Comparison of ENCODE assay signal across 14 cellular contexts in genomic region chr15:77037475-77038209, GRCh38. TPM values are rescaled to one million over a fixed set of nuclear protein-coding genes. Genes with fewer than 3 reads are reported as not detected.
DNase-seq lines count a peak whose midpoint lies in the region; ATAC-seq and TF ChIP-seq lines count a peak whose summit lies in the region.
"Had no signal": no experiment of that assay in that cellular context is flagged by ENCODE, and none has a peak within 500 bp of the region (broad histone marks: within the 10 kb centered on the region; RNA-seq: fewer than 3 reads in every experiment).

No MANE protein-coding gene starts in this region.

- intact Hi-C loops in activated naive CD4-positive, alpha-beta T cell treated with anti-CD3 and anti-CD28 coated beads for 36 hours (cut with micrococcal nuclease) = no loop called here
- intact Hi-C loops in lower lobe of right lung (cut with DNase I) = no loop called here

- H3K4me3 Mint-ChIP-seq in activated naive CD4-positive, alpha-beta T cell treated with anti-CD3 and anti-CD28 coated beads for 36 hours = peak overlapping the region; percentile 27

- H3K27me3 ChIP-seq in lower lobe of right lung (ENCODE audit: low read depth) (no peaks in the 10 kb centered on the region), subcutaneous abdominal adipose tissue (ENCODE audit: control insufficient read depth in 5 of 5, insufficient read depth in 4 of 5, low read length in 5 of 5) (no peaks in the 10 kb centered on the region)
- H3K27me3 ChIP-seq: ascending aorta, Peyer's patch had no signal

- peaks cover 3% of the 10 kb centered on the region for H3K4me1 Mint-ChIP-seq in activated naive CD4-positive, alpha-beta T cell treated with anti-CD3 and anti-CD28 coated beads for 36 hours (ENCODE audit: low read depth)

- ATAC-seq in lower lobe of right lung (no peak), HG03354 (IDR thresholded peaks at IDR 0.05; ENCODE audit: poor library complexity, severe bottlenecking, unreplicated experiment) (no peak)

- DNase-seq in activated naive CD4-positive, alpha-beta T cell treated with anti-CD3 and anti-CD28 coated beads for 36 hours = no peak
- DNase-seq in activated naive CD4-positive, alpha-beta T cell (lab: John Stamatoyannopoulos, UW) = no peak
- peak; percentile 13 for DNase-seq in activated CD8-positive, alpha-beta memory T cell treated with anti-CD3 and anti-CD28 coated beads, Interleukin-2, amount 50 U/mL, for 4 hours
- peak; percentile 34 for DNase-seq in lower lobe of right lung
- DNase-seq in NCI-H226 = no peak
- no peak for DNase-seq in NCI-H2171 treated with DMSO at 0.1 percent for 48 hours (lab: John Stamatoyannopoulos, UW)
- DNase-seq: GOT3; stimulated activated naive CD4-positive, alpha-beta T cell had no signal

- no peaks in the 10 kb centered on the region for H3K27me3 Mint-ChIP-seq in activated naive CD4-positive, alpha-beta T cell treated with anti-CD3 and anti-CD28 coated beads for 36 hours (ENCODE audit: low read depth)

- CTCF ChIA-PET in activated naive CD4-positive, alpha-beta T cell treated with anti-CD3 and anti-CD28 coated beads for 36 hours (lab: Charles Lee) = interaction anchor here (0.6 to 4.4 kb wide), 3 partner anchors 14 to 64 kb away, joined by 3 to 34 read pairs (median 4); no protein-coding TSS in a partner anchor

- H3K27ac ChIP-seq in lower lobe of right lung (no peak overlapping the region), subcutaneous abdominal adipose tissue (ENCODE audit: low read depth, low read length) (peak overlapping the region; percentile 37)
- H3K27ac ChIP-seq: ascending aorta had no signal

- H3K4me3 ChIP-seq in lower lobe of right lung (no peak overlapping the region), subcutaneous abdominal adipose tissue (ENCODE audit: low read depth in 1 of 5, low read length in 5 of 5) (no peak overlapping the region)
- H3K4me3 ChIP-seq: ascending aorta, Peyer's patch had no signal

- peak overlapping the region; percentile 76 for H3K27ac Mint-ChIP-seq in activated naive CD4-positive, alpha-beta T cell treated with anti-CD3 and anti-CD28 coated beads for 36 hours

- peaks cover 30% of the 10 kb centered on the region for H3K36me3 ChIP-seq in lower lobe of right lung
- peaks cover 2 to 46% (median 24%) of the 10 kb centered on the region in 5 donors for H3K36me3 ChIP-seq in subcutaneous abdominal adipose tissue (ENCODE audit: control insufficient read depth in 5 of 5, insufficient read depth in 5 of 5, low read length in 5 of 5)

- H3K9me3 ChIP-seq in lower lobe of right lung (no peaks in the 10 kb centered on the region), subcutaneous abdominal adipose tissue (ENCODE audit: control insufficient read depth in 5 of 5, low read length in 5 of 5) (no peaks in the 10 kb centered on the region)
- H3K9me3 ChIP-seq: ascending aorta, Peyer's patch had no signal

- TF ChIP-seq CTCF in lower lobe of right lung (IDR thresholded peaks at IDR 0.05) = no peak

- H3K9me3 Mint-ChIP-seq in activated naive CD4-positive, alpha-beta T cell treated with anti-CD3 and anti-CD28 coated beads for 36 hours = peaks cover 12% of the 10 kb centered on the region

- no peaks in the 10 kb centered on the region for H3K4me1 ChIP-seq in lower lobe of right lung
- H3K4me1 ChIP-seq in subcutaneous abdominal adipose tissue (ENCODE audit: control insufficient read depth in 5 of 5, insufficient read depth in 5 of 5, low read length in 5 of 5) = peaks cover 0 to 46% (median 32%) of the 10 kb centered on the region in 5 donors
- H3K4me1 ChIP-seq: ascending aorta had no signal

- no peak overlapping the region for H3K9ac ChIP-seq in subcutaneous abdominal adipose tissue (ENCODE audit: low read length in 5 of 5)

- peaks cover 39% of the 10 kb centered on the region for H3K36me3 Mint-ChIP-seq in activated naive CD4-positive, alpha-beta T cell treated with anti-CD3 and anti-CD28 coated beads for 36 hours (ENCODE audit: low read depth)

RNA-seq across cellular contexts. Expression of gene TSPAN3, which starts 33.3 kb away (rescaled TPM):
- total RNA-seq in activated naive CD4-positive, alpha-beta T cell treated with anti-CD3 and anti-CD28 coated beads for 36 hours = 10 to 100 TPM; 21.9 to 24.9 TPM
- 292 TPM for total RNA-seq in lower lobe of right lung

RNA-seq across cellular contexts. Expression of gene PSTPIP1, which starts 42.7 kb away (rescaled TPM):
- total RNA-seq in activated naive CD4-positive, alpha-beta T cell treated with anti-CD3 and anti-CD28 coated beads for 36 hours = 100 to 1,000 TPM in 1 of 2 experiments, 10 to 100 TPM in 1; 94.2 to 102 TPM
- total RNA-seq in lower lobe of right lung = 18.4 TPM
- total RNA-seq: endothelial cell of umbilical vein, LHCN-M2 had no signal

Comparison
In these comparisons a context has a peak if more than half of its experiments do, and no peak if none do; other contexts are left out.
1. DNase-seq: peak in activated CD8-positive, alpha-beta memory T cell treated with anti-CD3 and anti-CD28 coated beads, Interleukin-2, amount 50 U/mL, for 4 hours (single experiment) and lower lobe of right lung (single experiment); none in activated naive CD4-positive, alpha-beta T cell treated with anti-CD3 and anti-CD28 coated beads for 36 hours (single experiment), activated naive CD4-positive, alpha-beta T cell (0 of 4), NCI-H226 (single experiment) and NCI-H2171 treated with DMSO at 0.1 percent for 48 hours (single experiment).
2. RNA of gene TSPAN3, which starts 33.3 kb away (total RNA-seq): 292 TPM in lower lobe of right lung (single experiment); 21.9 to 24.9 TPM in activated naive CD4-positive, alpha-beta T cell treated with anti-CD3 and anti-CD28 coated beads for 36 hours; every median in the first group is over 10 times any median in the second.